In the genomic region with DNA sequence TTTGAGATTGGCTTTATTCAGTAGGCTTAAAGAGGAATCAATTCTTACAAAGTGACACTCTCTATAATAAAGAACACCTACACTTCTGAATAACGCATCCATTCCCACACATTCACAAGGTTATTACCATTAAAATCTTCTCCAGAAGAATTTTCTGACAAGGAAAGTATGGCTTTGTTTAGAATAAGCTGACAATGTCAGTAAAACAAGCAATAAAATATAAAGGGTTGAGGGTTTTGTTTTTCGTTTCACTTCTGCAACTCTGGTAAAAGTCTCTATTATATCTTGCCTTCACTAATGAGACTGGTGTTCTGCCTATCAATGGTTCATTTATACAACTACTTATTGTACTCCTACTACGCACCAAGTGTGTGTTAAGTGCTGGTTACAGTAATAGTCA, we compare ENCODE assay signal across 32 cellular contexts.
"Had no signal": no experiment of that assay in that cellular context is flagged by ENCODE, and none has a peak within 500 bp of the region (broad histone marks: within the 10 kb centered on the region; RNA-seq: fewer than 3 reads in every experiment).

No MANE protein-coding gene starts in this region.

- DNase-seq: activated CD4-positive, alpha-beta memory T cell treated with anti-CD3 and anti-CD28 coated beads for 36 hours; activated CD4-positive, alpha-beta T cell treated with anti-CD3 and anti-CD28 coated beads for 36 hours; activated CD4-positive, alpha-beta T cell treated with anti-CD3 and anti-CD28 coated beads, Interleukin-2, amount 10 ng/mL, durations not matched to agents 24 days and 14 days; activated CD4-positive, CD25-positive, alpha-beta regulatory T cell; activated CD4-positive, CD25-positive, alpha-beta regulatory T cell treated with anti-CD3 and anti-CD28 coated beads, Interleukin-2, amount 50 U/mL, for 72 hours; activated CD8-positive, alpha-beta memory T cell treated with anti-CD3 and anti-CD28 coated beads, Interleukin-2, amount 10 ng/mL, durations not matched to agents 7 days and 5 days; activated CD8-positive, alpha-beta memory T cell treated with anti-CD3 and anti-CD28 coated beads, Interleukin-2, amount 50 U/mL, for 4 hours; activated CD8-positive, alpha-beta T cell treated with anti-CD3 and anti-CD28 coated beads, Interleukin-2, amount 10 ng/mL, durations not matched to agents 7 days and 5 days; activated effector memory CD4-positive, alpha-beta T cell treated with anti-CD3 and anti-CD28 coated beads, Interleukin-2, amount 50 U/mL, for 16 hours; activated naive CD4-positive, alpha-beta T cell treated with anti-CD3 and anti-CD28 coated beads for 36 hours; activated naive CD8-positive, alpha-beta T cell treated with anti-CD3 and anti-CD28 coated beads for 36 hours; activated naive CD8-positive, alpha-beta T cell treated with anti-CD3 and anti-CD28 coated beads, Interleukin-2, amount 50 U/mL, for 24 hours; activated T-cell treated with anti-CD3 and anti-CD28 coated beads, Interleukin-2, amount 50 U/mL, for 1 hour; activated T-cell treated with anti-CD3 and anti-CD28 coated beads, Interleukin-2, amount 50 U/mL, for 48 hours; adrenal gland; amygdala; aorta; brain microvascular endothelial cell; dorsolateral prefrontal cortex; effector memory CD4-positive, alpha-beta T cell; endodermal cell; foreskin keratinocyte; gastrocnemius medialis; glutamatergic neuron; T-helper 2 cell had no signal

- H3K27ac ChIP-seq: adrenal gland, brain microvascular endothelial cell, coronary artery, foreskin keratinocyte, gastrocnemius medialis had no signal

- H3K27me3 ChIP-seq: adrenal gland, brain microvascular endothelial cell, dorsolateral prefrontal cortex, foreskin keratinocyte, gastrocnemius medialis had no signal

- H3K4me1 ChIP-seq: adrenal gland had no signal

- H3K9me3 Mint-ChIP-seq: activated CD4-positive, alpha-beta memory T cell treated with anti-CD3 and anti-CD28 coated beads for 36 hours; activated CD4-positive, alpha-beta T cell treated with anti-CD3 and anti-CD28 coated beads, Interleukin-2, amount 10 ng/mL, durations not matched to agents 24 days and 14 days; activated naive CD4-positive, alpha-beta T cell treated with anti-CD3 and anti-CD28 coated beads for 36 hours; activated naive CD4-positive, alpha-beta T cell treated with anti-CD3 and anti-CD28 coated beads, Interleukin-2, amount 50 U/mL, for 24 hours; activated naive CD8-positive, alpha-beta T cell treated with anti-CD3 and anti-CD28 coated beads for 36 hours; activated naive CD8-positive, alpha-beta T cell treated with anti-CD3 and anti-CD28 coated beads, Interleukin-2, amount 50 U/mL, for 24 hours; activated T-helper 1 cell treated with anti-CD3 and anti-CD28 coated beads, Interleukin-12 subunit alpha, Interleukin-12 subunit beta, Interleukin-2, Interleukin-4 antibody, amounts not matched to agents 30 ng/mL and 10 ng/mL and 1 ng/mL, durations not matched to agents 14 hours and 24 hours and 36 hours; activated T-helper 2 cell treated with anti-CD3 and anti-CD28 coated beads, Interferon-gamma antibody, Interleukin-2, Interleukin-4, amounts not matched to agents 10 μg/mL and 5 μg/mL and 100 μg/mL, durations not matched to agents 14 hours and 24 hours and 36 hours; central memory CD8-positive, alpha-beta T cell; dendritic cell treated with granulocyte-macrophage colony-stimulating factor and Interleukin-4, amounts not matched to agents 40 ng/mL and 50 ng/mL, for 4 days; endodermal cell had no signal

- H3K4me3 Mint-ChIP-seq: activated CD4-positive, alpha-beta memory T cell treated with anti-CD3 and anti-CD28 coated beads for 36 hours; activated CD4-positive, alpha-beta T cell treated with anti-CD3 and anti-CD28 coated beads for 36 hours; activated CD4-positive, alpha-beta T cell treated with anti-CD3 and anti-CD28 coated beads, Interleukin-2, amount 10 ng/mL, durations not matched to agents 24 days and 14 days; activated CD8-positive, alpha-beta memory T cell treated with anti-CD3 and anti-CD28 coated beads, Interleukin-2, amount 10 ng/mL, durations not matched to agents 7 days and 5 days; activated CD8-positive, alpha-beta T cell treated with anti-CD3 and anti-CD28 coated beads, Interleukin-2, amount 10 ng/mL, durations not matched to agents 7 days and 5 days; activated naive CD4-positive, alpha-beta T cell treated with anti-CD3 and anti-CD28 coated beads for 36 hours; activated naive CD4-positive, alpha-beta T cell treated with anti-CD3 and anti-CD28 coated beads, Interleukin-2, amount 50 U/mL, for 24 hours; activated naive CD8-positive, alpha-beta T cell treated with anti-CD3 and anti-CD28 coated beads for 36 hours; activated naive CD8-positive, alpha-beta T cell treated with anti-CD3 and anti-CD28 coated beads, Interleukin-2, amount 50 U/mL, for 24 hours; activated T-helper 1 cell treated with anti-CD3 and anti-CD28 coated beads, Interleukin-12 subunit alpha, Interleukin-12 subunit beta, Interleukin-2, Interleukin-4 antibody, amounts not matched to agents 30 ng/mL and 10 ng/mL and 1 ng/mL, durations not matched to agents 14 hours and 24 hours and 36 hours; central memory CD8-positive, alpha-beta T cell; dendritic cell treated with granulocyte-macrophage colony-stimulating factor and Interleukin-4, amounts not matched to agents 40 ng/mL and 50 ng/mL, for 4 days; endodermal cell had no signal

- H3K36me3 ChIP-seq: adrenal gland, brain microvascular endothelial cell, gastrocnemius medialis had no signal

- H3K27me3 Mint-ChIP-seq: activated CD4-positive, alpha-beta memory T cell treated with anti-CD3 and anti-CD28 coated beads for 36 hours; activated CD4-positive, alpha-beta T cell treated with anti-CD3 and anti-CD28 coated beads for 36 hours; activated CD4-positive, alpha-beta T cell treated with anti-CD3 and anti-CD28 coated beads, Interleukin-2, amount 10 ng/mL, durations not matched to agents 24 days and 14 days; activated CD8-positive, alpha-beta memory T cell treated with anti-CD3 and anti-CD28 coated beads, Interleukin-2, amount 10 ng/mL, durations not matched to agents 7 days and 5 days; activated naive CD4-positive, alpha-beta T cell treated with anti-CD3 and anti-CD28 coated beads, Interleukin-2, amount 50 U/mL, for 24 hours; activated naive CD8-positive, alpha-beta T cell treated with anti-CD3 and anti-CD28 coated beads, Interleukin-2, amount 50 U/mL, for 24 hours; central memory CD8-positive, alpha-beta T cell; dendritic cell treated with granulocyte-macrophage colony-stimulating factor and Interleukin-4, amounts not matched to agents 40 ng/mL and 50 ng/mL, for 4 days had no signal

- H3K27ac Mint-ChIP-seq: activated CD4-positive, alpha-beta memory T cell treated with anti-CD3 and anti-CD28 coated beads for 36 hours; activated CD4-positive, alpha-beta T cell treated with anti-CD3 and anti-CD28 coated beads for 36 hours; activated CD4-positive, alpha-beta T cell treated with anti-CD3 and anti-CD28 coated beads, Interleukin-2, amount 10 ng/mL, durations not matched to agents 24 days and 14 days; activated CD8-positive, alpha-beta memory T cell treated with anti-CD3 and anti-CD28 coated beads, Interleukin-2, amount 10 ng/mL, durations not matched to agents 7 days and 5 days; activated CD8-positive, alpha-beta T cell treated with anti-CD3 and anti-CD28 coated beads, Interleukin-2, amount 10 ng/mL, durations not matched to agents 7 days and 5 days; activated naive CD4-positive, alpha-beta T cell treated with anti-CD3 and anti-CD28 coated beads for 36 hours; activated naive CD4-positive, alpha-beta T cell treated with anti-CD3 and anti-CD28 coated beads, Interleukin-2, amount 50 U/mL, for 24 hours; activated naive CD8-positive, alpha-beta T cell treated with anti-CD3 and anti-CD28 coated beads for 36 hours; activated naive CD8-positive, alpha-beta T cell treated with anti-CD3 and anti-CD28 coated beads, Interleukin-2, amount 50 U/mL, for 24 hours; activated T-helper 1 cell treated with anti-CD3 and anti-CD28 coated beads, Interleukin-12 subunit alpha, Interleukin-12 subunit beta, Interleukin-2, Interleukin-4 antibody, amounts not matched to agents 30 ng/mL and 10 ng/mL and 1 ng/mL, durations not matched to agents 14 hours and 24 hours and 36 hours; activated T-helper 2 cell treated with anti-CD3 and anti-CD28 coated beads, Interferon-gamma antibody, Interleukin-2, Interleukin-4, amounts not matched to agents 10 μg/mL and 5 μg/mL and 100 μg/mL, durations not matched to agents 14 hours and 24 hours and 36 hours; dendritic cell treated with granulocyte-macrophage colony-stimulating factor and Interleukin-4, amounts not matched to agents 40 ng/mL and 50 ng/mL, for 4 days; endodermal cell had no signal

- H3K9me3 ChIP-seq: adrenal gland, gastrocnemius medialis had no signal

- H3K36me3 Mint-ChIP-seq: activated CD4-positive, alpha-beta memory T cell treated with anti-CD3 and anti-CD28 coated beads for 36 hours; activated CD8-positive, alpha-beta memory T cell treated with anti-CD3 and anti-CD28 coated beads, Interleukin-2, amount 10 ng/mL, durations not matched to agents 7 days and 5 days; activated naive CD4-positive, alpha-beta T cell treated with anti-CD3 and anti-CD28 coated beads, Interleukin-2, amount 50 U/mL, for 24 hours; activated naive CD8-positive, alpha-beta T cell treated with anti-CD3 and anti-CD28 coated beads for 36 hours had no signal

- H3K4me1 Mint-ChIP-seq: activated CD4-positive, alpha-beta T cell treated with anti-CD3 and anti-CD28 coated beads for 36 hours; activated CD4-positive, alpha-beta T cell treated with anti-CD3 and anti-CD28 coated beads, Interleukin-2, amount 10 ng/mL, durations not matched to agents 24 days and 14 days; activated CD8-positive, alpha-beta memory T cell treated with anti-CD3 and anti-CD28 coated beads, Interleukin-2, amount 10 ng/mL, durations not matched to agents 7 days and 5 days; activated naive CD4-positive, alpha-beta T cell treated with anti-CD3 and anti-CD28 coated beads, Interleukin-2, amount 50 U/mL, for 24 hours; activated naive CD8-positive, alpha-beta T cell treated with anti-CD3 and anti-CD28 coated beads for 36 hours; activated naive CD8-positive, alpha-beta T cell treated with anti-CD3 and anti-CD28 coated beads, Interleukin-2, amount 50 U/mL, for 24 hours; central memory CD8-positive, alpha-beta T cell had no signal

- H3K4me3 ChIP-seq: adrenal gland, coronary artery, dorsolateral prefrontal cortex, gastrocnemius medialis had no signal

- ATAC-seq: activated CD4-positive, alpha-beta T cell treated with anti-CD3 and anti-CD28 coated beads for 36 hours; activated CD8-positive, alpha-beta memory T cell treated with anti-CD3 and anti-CD28 coated beads, Interleukin-2, amount 10 ng/mL, durations not matched to agents 7 days and 5 days; activated CD8-positive, alpha-beta T cell treated with anti-CD3 and anti-CD28 coated beads, Interleukin-2, amount 10 ng/mL, durations not matched to agents 7 days and 5 days; activated naive CD8-positive, alpha-beta T cell treated with anti-CD3 and anti-CD28 coated beads, Interleukin-2, amount 50 U/mL, for 24 hours; esophagus mucosa; foreskin keratinocyte; gastrocnemius medialis had no signal
